In the genomic region with DNA sequence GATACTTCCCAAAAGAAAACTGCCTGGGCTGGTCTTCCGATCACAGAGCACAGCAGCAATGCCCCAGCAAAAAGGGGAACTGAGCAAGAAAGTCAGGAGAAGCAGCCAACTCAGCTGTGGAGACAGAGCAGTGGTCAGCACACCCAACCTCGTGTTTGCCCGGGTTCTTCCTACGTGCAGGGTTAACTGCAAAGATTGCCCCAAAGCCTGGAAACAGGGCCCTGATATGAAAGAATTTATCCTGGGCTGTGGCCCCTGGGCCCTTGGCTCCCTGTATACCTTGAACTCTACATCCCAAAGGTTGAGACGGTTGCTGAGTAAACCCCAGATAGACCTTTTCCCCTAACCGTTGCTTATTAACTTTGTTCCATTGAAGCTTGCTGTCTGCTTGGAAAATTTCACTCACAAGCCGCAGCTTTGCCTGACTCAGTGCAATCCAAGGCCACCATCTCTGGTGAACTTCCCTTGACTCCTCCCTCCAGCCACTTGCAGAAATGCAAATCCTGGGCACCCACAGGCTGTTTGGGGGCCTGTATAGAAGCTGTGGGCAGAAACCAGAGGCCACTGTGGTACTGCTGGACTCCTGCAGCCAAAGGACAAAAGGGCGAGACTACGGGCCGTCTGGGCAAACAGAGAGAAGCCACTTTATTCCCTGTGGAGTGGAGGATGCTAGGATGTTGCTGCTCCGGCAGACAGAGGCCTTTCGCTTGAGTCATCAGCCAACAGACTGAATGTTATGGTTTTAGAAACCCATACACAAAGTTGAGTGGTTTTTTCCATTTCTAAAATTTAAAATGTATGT, we compare ENCODE assay signal across 7 cellular contexts. TPM values are rescaled to one million over a fixed set of nuclear protein-coding genes. Genes with fewer than 3 reads are reported as not detected.
DNase-seq lines count a peak whose midpoint lies in the region; ATAC-seq and TF ChIP-seq lines count a peak whose summit lies in the region.

No MANE protein-coding gene starts in this region.

- H3K4me1 ChIP-seq in NT2/D1 (ENCODE audit: insufficient read depth, insufficient read length) = peaks cover 36% of the 10 kb centered on the region
- H3K4me1 ChIP-seq in endodermal cell (ENCODE audit: control insufficient read depth, insufficient read depth, low read length) = peaks cover 51% of the 10 kb centered on the region
- H3K4me1 ChIP-seq in ovary (ENCODE audit: insufficient read depth) = peaks cover 51% of the 10 kb centered on the region
- H3K4me1 ChIP-seq in BE2C = peaks cover 22% of the 10 kb centered on the region

- H3K9me3 Mint-ChIP-seq in endodermal cell (no peaks in the 10 kb centered on the region), glutamatergic neuron (ENCODE audit: unreplicated experiment) (peaks cover 2% of the 10 kb centered on the region)

- WGBS in endodermal cell (ENCODE audit: insufficient coverage in 1 of 2, insufficient read length in 1 of 2), 2 experiments = 62 to 71% methylated on average over 8 to 12 of the region's 12 CpGs
- 8 to 21% (median 12%) methylated on average over 12 of the region's 12 CpGs for WGBS in ovary, 3 donors

- intact Hi-C loops in ovary (cut with DNase I) = no loop called here

- H3K9ac ChIP-seq in NT2/D1 (ENCODE audit: insufficient read length, low read depth) = peak overlapping the region; percentile 23
- H3K9ac ChIP-seq in endodermal cell (ENCODE audit: extremely low read depth, low read length, poor library complexity, severe bottlenecking) = no peak overlapping the region

- TF ChIP-seq POLR2A in ovary (IDR thresholded peaks at IDR 0.05) = no peak

- H3K27me3 Mint-ChIP-seq in endodermal cell (ENCODE audit: insufficient read depth) (no peaks in the 10 kb centered on the region), glutamatergic neuron (ENCODE audit: unreplicated experiment) (peaks cover 2% of the 10 kb centered on the region)

- H3K9me3 ChIP-seq in NT2/D1 (ENCODE audit: insufficient read depth, low read length) (no peaks in the 10 kb centered on the region), endodermal cell (ENCODE audit: control insufficient read depth, low read length) (no peaks in the 10 kb centered on the region), ovary (no peaks in the 10 kb centered on the region), BE2C (no peaks in the 10 kb centered on the region)

- peaks cover 84% of the 10 kb centered on the region for H3K4me1 Mint-ChIP-seq in endodermal cell
- H3K4me1 Mint-ChIP-seq in glutamatergic neuron (ENCODE audit: low read depth, unreplicated experiment) = peaks cover 23% of the 10 kb centered on the region

- peaks cover 45% of the 10 kb centered on the region for H3K36me3 ChIP-seq in NT2/D1 (ENCODE audit: insufficient read depth, insufficient read length, low read length)
- H3K36me3 ChIP-seq in endodermal cell (ENCODE audit: control insufficient read depth, insufficient read depth, low read length) = peaks cover 41% of the 10 kb centered on the region
- no peaks in the 10 kb centered on the region for H3K36me3 ChIP-seq in ovary
- H3K36me3 ChIP-seq in BE2C = no peaks in the 10 kb centered on the region

- H3K27ac Mint-ChIP-seq in endodermal cell (peak overlapping the region; percentile 85), glutamatergic neuron (ENCODE audit: unreplicated experiment) (no peak overlapping the region)

- H3K4me3 Mint-ChIP-seq in endodermal cell (no peak overlapping the region), glutamatergic neuron (ENCODE audit: unreplicated experiment) (no peak overlapping the region)

- no peak for TF ChIP-seq EP300 in ovary (IDR thresholded peaks at IDR 0.05)

- H3K4me3 ChIP-seq in NT2/D1 (ENCODE audit: insufficient read length, low read depth) (no peak overlapping the region), endodermal cell (ENCODE audit: low read length) (no peak overlapping the region), ovary (no peak overlapping the region), BE2C (ENCODE audit: low read depth, low read length) (no peak overlapping the region)

- DNase-seq in NT2/D1 (ENCODE audit: low read depth, low spot score) (no peak), endodermal cell (peak; percentile 88), ovary (peak in 3 of 5 donors; percentile 55 to 65 (median 57)), BE2C (no peak), glutamatergic neuron (no peak)

- no peak overlapping the region for H3K27ac ChIP-seq in endodermal cell (ENCODE audit: low read depth, low read length)
- peak overlapping the region; percentile 60 to 80 for H3K27ac ChIP-seq in ovary

- ATAC-seq in GM18909 (IDR thresholded peaks at IDR 0.05; ENCODE audit: poor library complexity, unreplicated experiment) = peak; percentile 85
- ATAC-seq in HG02759 (IDR thresholded peaks at IDR 0.05; ENCODE audit: unreplicated experiment) = peak; percentile 76

- H3K36me3 Mint-ChIP-seq in endodermal cell (ENCODE audit: low read depth) = peaks cover 18% of the 10 kb centered on the region
- H3K36me3 Mint-ChIP-seq in glutamatergic neuron (ENCODE audit: unreplicated experiment) = no peaks in the 10 kb centered on the region

- TF ChIP-seq CTCF in endodermal cell (conservative IDR thresholded peaks at IDR 0.05) = no peak
- TF ChIP-seq CTCF in ovary (IDR thresholded peaks at IDR 0.05) = no peak
- TF ChIP-seq CTCF in BE2C (IDR thresholded peaks at IDR 0.05; ENCODE audit: low read depth, low read length) = no peak
- TF ChIP-seq CTCF in glutamatergic neuron (IDR thresholded peaks at IDR 0.05; ENCODE audit: partially characterized antibody, unreplicated experiment) = no peak

- H3K27me3 ChIP-seq in NT2/D1 (ENCODE audit: insufficient read depth, insufficient read length) = no peaks in the 10 kb centered on the region
- H3K27me3 ChIP-seq in endodermal cell (ENCODE audit: control insufficient read depth, insufficient read depth, low read length, poor library complexity, severe bottlenecking) = no peaks in the 10 kb centered on the region
- H3K27me3 ChIP-seq in ovary = no peaks in the 10 kb centered on the region
- no peaks in the 10 kb centered on the region for H3K27me3 ChIP-seq in BE2C

RNA-seq across cellular contexts. Expression of a gene that starts 18.2 kb away (rescaled TPM):
- 10 to 100 TPM; 69.7 to 92.4 TPM for total RNA-seq in endodermal cell
- 79.4 TPM for polyA plus RNA-seq in endodermal cell (2013, experiment 1 of 2)
- polyA plus RNA-seq in endodermal cell (2013, experiment 2 of 2) = 80.4 TPM
- 100 to 1,000 TPM in 5 of 7 donors, 10 to 100 TPM in 2; 47.9 to 143 (median 106) TPM for total RNA-seq in ovary
- polyA plus RNA-seq in ovary = 100 to 1,000 TPM in 1 of 2 donors, 10 to 100 TPM in 1; 72.7 to 111 TPM
- polyA plus RNA-seq in BE2C (2012; ENCODE audit: insufficient read depth, insufficient read length, low read depth) = 18.9 TPM
- total RNA-seq in glutamatergic neuron (ENCODE audit: unreplicated experiment) = 89.0 TPM

Comparison
In these comparisons a context has a peak if more than half of its experiments do, and no peak if none do; other contexts are left out.
1. DNase-seq: peak in endodermal cell (single experiment) and ovary (3 of 5); none in NT2/D1 (single experiment), BE2C (single experiment) and glutamatergic neuron (single experiment).